ENCODE assay signal across 9 cellular contexts in genomic region chrX:139844163-139844562, GRCh38.
A peak's percentile ranks its signal among the peaks of the same experiment; 100 is the strongest.
DNase-seq lines count a peak whose midpoint lies in the region; ATAC-seq and TF ChIP-seq lines count a peak whose summit lies in the region.
"Had no signal": no experiment of that assay in that cellular context is flagged by ENCODE, and none has a peak within 500 bp of the region (broad histone marks: within the 10 kb centered on the region; RNA-seq: fewer than 3 reads in every experiment).

No MANE protein-coding gene starts in this region.

- H3K9me3 Mint-ChIP-seq in WTC11, result peaks cover 8% of the 10 kb centered on the region
- H3K9me3 Mint-ChIP-seq in CD4-positive, alpha-beta T cell, result no peaks in the 10 kb centered on the region

- ATAC-seq in GM18873 (IDR thresholded peaks at IDR 0.05; ENCODE audit: low FRiP score, unreplicated experiment) (peak; percentile 53), HG03064 (IDR thresholded peaks at IDR 0.05; ENCODE audit: low read depth, unreplicated experiment) (peak; percentile 57), WTC11 (peak; percentile 51; the same call in 1 of the 2 replicates)
- no peak for ATAC-seq in CD4-positive, alpha-beta T cell (ENCODE audit: poor library complexity)

- H3K9me3 ChIP-seq in CD4-positive, alpha-beta T cell (ENCODE audit: control insufficient read depth, low read length), result no peaks in the 10 kb centered on the region

- H3K4me1 Mint-ChIP-seq in WTC11, result peaks cover 27% of the 10 kb centered on the region
- peaks cover 12% of the 10 kb centered on the region for H3K4me1 Mint-ChIP-seq in CD4-positive, alpha-beta T cell (ENCODE audit: low read depth)

- peaks cover 4% of the 10 kb centered on the region for H3K36me3 Mint-ChIP-seq in WTC11
- H3K36me3 Mint-ChIP-seq in CD4-positive, alpha-beta T cell (ENCODE audit: low read depth), result peaks cover 15% of the 10 kb centered on the region

- DNase-seq in DMS153 (lab: John Stamatoyannopoulos, UW), result peak; percentile 39
- DNase-seq in WTC11 (ENCODE audit: low spot score), result no peak
- no peak for DNase-seq in NOMO-1 (lab: John Stamatoyannopoulos, UW; ENCODE audit: unreplicated experiment in 2 of 2)
- no peak for DNase-seq in CD4-positive, alpha-beta T cell
- DNase-seq in T-helper 2 cell, result no peak
- DNase-seq in DMS 273 treated with DMSO at 0.1 percent for 48 hours (lab: John Stamatoyannopoulos, UW), result no peak
- DNase-seq: KG1 had no signal

- H3K27ac Mint-ChIP-seq in WTC11, result no peak overlapping the region
- no peak overlapping the region for H3K27ac Mint-ChIP-seq in CD4-positive, alpha-beta T cell

- no peak overlapping the region for H3K27ac ChIP-seq in CD4-positive, alpha-beta T cell (ENCODE audit: low read depth, low read length)

- CTCF ChIA-PET in WTC11 (lab: Charles Lee), result no interaction called here
- CTCF ChIA-PET in CD4-positive, alpha-beta T cell (lab: Charles Lee), result no interaction called here

- TF ChIP-seq CTCF in WTC11 (IDR thresholded peaks at IDR 0.05), result no peak
- no peak for TF ChIP-seq CTCF in CD4-positive, alpha-beta T cell (IDR thresholded peaks at IDR 0.05)

- intact Hi-C loops in CD4-positive, alpha-beta T cell (cut with DNase I, micrococcal nuclease), result no loop called here

- H3K4me3 Mint-ChIP-seq in WTC11, result no peak overlapping the region
- no peak overlapping the region for H3K4me3 Mint-ChIP-seq in CD4-positive, alpha-beta T cell

- no peaks in the 10 kb centered on the region for H3K27me3 Mint-ChIP-seq in WTC11 (ENCODE audit: low read depth)
- H3K27me3 Mint-ChIP-seq in CD4-positive, alpha-beta T cell, result no peaks in the 10 kb centered on the region

- no peaks in the 10 kb centered on the region for H3K27me3 ChIP-seq in CD4-positive, alpha-beta T cell (ENCODE audit: control insufficient read depth, insufficient read depth, low read length)

- POLR2A ChIA-PET in WTC11 (lab: Charles Lee), result no interaction called here
- POLR2A ChIA-PET in CD4-positive, alpha-beta T cell (lab: Charles Lee), result no interaction called here

TF ChIP-seq in WTC11, 78 proteins besides CTCF, POLR2A, EP300 and RAD21:
- no peak for TF ChIP-seq GABPB1 (CRISPR knock-in tag; IDR thresholded peaks at IDR 0.05)
- TF ChIP-seq, protein P1, sequence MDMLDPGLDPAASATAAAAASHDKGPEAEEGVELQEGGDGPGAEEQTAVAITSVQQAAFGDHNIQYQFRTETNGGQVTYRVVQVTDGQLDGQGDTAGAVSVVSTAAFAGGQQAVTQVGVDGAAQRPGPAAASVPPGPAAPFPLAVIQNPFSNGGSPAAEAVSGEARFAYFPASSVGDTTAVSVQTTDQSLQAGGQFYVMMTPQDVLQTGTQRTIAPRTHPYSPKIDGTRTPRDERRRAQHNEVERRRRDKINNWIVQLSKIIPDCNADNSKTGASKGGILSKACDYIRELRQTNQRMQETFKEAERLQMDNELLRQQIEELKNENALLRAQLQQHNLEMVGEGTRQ (CRISPR knock-in tag; IDR thresholded peaks at IDR 0.05), result peak; percentile 19; the same call in 1 of the 2 replicates
- TF ChIP-seq, protein P2, sequence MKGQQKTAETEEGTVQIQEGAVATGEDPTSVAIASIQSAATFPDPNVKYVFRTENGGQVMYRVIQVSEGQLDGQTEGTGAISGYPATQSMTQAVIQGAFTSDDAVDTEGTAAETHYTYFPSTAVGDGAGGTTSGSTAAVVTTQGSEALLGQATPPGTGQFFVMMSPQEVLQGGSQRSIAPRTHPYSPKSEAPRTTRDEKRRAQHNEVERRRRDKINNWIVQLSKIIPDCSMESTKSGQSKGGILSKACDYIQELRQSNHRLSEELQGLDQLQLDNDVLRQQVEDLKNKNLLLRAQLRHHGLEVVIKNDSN (CRISPR knock-in tag; IDR thresholded peaks at IDR 0.05), result 0 out of 2 replicates have a peak, but pooled peaks have one; percentile 35
- TF ChIP-seq HMGA2 (CRISPR knock-in tag; IDR thresholded peaks at IDR 0.05), result no peak
- TF ChIP-seq PRRX2 (CRISPR knock-in tag; IDR thresholded peaks at IDR 0.05), result no peak
TF ChIP-seq in WTC11: peak in this region for 2.
